Comparison of ENCODE assay signal across 8 cellular contexts in the genomic region with DNA sequence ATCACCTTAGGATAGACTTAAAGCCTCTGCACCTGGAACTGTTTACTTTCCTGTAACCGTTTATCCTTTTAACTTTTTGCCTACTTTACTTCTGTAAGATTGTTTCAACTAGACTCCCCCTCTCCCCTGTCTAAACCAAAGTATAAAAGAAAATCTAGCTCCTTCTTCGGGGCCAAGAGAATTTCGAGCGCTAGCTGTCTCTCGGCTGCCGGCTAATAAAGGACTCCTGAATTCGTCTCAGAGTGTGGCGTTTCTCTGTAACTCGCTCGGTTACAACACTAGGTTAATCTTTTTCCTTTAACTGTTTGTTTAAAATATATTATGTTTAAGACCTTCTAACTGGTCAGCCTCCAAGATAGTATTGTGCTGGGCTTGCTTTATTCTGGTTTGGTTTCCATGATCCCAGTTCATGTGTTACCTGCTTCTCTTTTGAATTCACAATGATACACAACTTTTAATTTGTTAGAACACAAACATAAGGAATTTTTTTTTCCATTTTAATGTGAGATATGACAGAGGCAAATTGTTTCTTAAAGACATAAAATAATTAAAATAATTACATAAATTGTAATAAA. TPM values are rescaled to one million over a fixed set of nuclear protein-coding genes. Genes with fewer than 3 reads are reported as not detected.
A peak's percentile ranks its signal among the peaks of the same experiment; 100 is the strongest.
DNase-seq lines count a peak whose midpoint lies in the region; ATAC-seq and TF ChIP-seq lines count a peak whose summit lies in the region.

No MANE protein-coding gene starts in this region.

- intact Hi-C loops in PC-3 (cut with micrococcal nuclease) = loop anchor here (1.0 to 10.0 kb wide), 2 partner anchors 8 to 264 kb away; partner anchors contain the start of genes NQO2 and PSMG4

- TF ChIP-seq CTCF in PC-3 (conservative IDR thresholded peaks at IDR 0.05; ENCODE audit: low read depth, low read length) = no peak
- no peak for TF ChIP-seq CTCF in endodermal cell (conservative IDR thresholded peaks at IDR 0.05)
- TF ChIP-seq CTCF in osteoblast (IDR thresholded peaks at IDR 0.05; ENCODE audit: extremely low read depth, low read depth, low read length) = no peak

- BruUV-seq in PC-3 (replicated peaks; lab: Mats Ljungman, UMichigan) = no TSS peak

- peaks cover 15% of the 10 kb centered on the region for H3K4me1 ChIP-seq in CD4-positive, CD25-positive, alpha-beta regulatory T cell (ENCODE audit: control insufficient read depth, insufficient read depth, low read length, poor library complexity, severe bottlenecking)
- H3K4me1 ChIP-seq in PC-3 (ENCODE audit: insufficient read depth, low read length) (peaks cover 22% of the 10 kb centered on the region), endodermal cell (ENCODE audit: control insufficient read depth, insufficient read depth, low read length) (peaks cover 15% of the 10 kb centered on the region), osteoblast (ENCODE audit: insufficient read depth, low read length) (peaks cover 23% of the 10 kb centered on the region)

- no peaks in the 10 kb centered on the region for H3K79me2 ChIP-seq in PC-3 (ENCODE audit: low read length)
- H3K79me2 ChIP-seq in osteoblast (ENCODE audit: insufficient read depth, low read length) = no peaks in the 10 kb centered on the region

- H3K27me3 ChIP-seq in CD4-positive, CD25-positive, alpha-beta regulatory T cell (ENCODE audit: control insufficient read depth, insufficient read depth, low read length) = no peaks in the 10 kb centered on the region
- H3K27me3 ChIP-seq in PC-3 (ENCODE audit: low read length) (no peaks in the 10 kb centered on the region), endodermal cell (ENCODE audit: control insufficient read depth, insufficient read depth, low read length, poor library complexity, severe bottlenecking) (no peaks in the 10 kb centered on the region), osteoblast (ENCODE audit: insufficient read depth, low read length) (no peaks in the 10 kb centered on the region)

- H3K4me3 Mint-ChIP-seq in CD4-positive, CD25-positive, alpha-beta regulatory T cell = peak overlapping the region; percentile 92 to 99 (median 96)
- H3K4me3 Mint-ChIP-seq in endodermal cell = peak overlapping the region; percentile 73

- no peak for ATAC-seq in CD4-positive, CD25-positive, alpha-beta regulatory T cell (ENCODE audit: low read depth in 2 of 2)
- ATAC-seq in PC-3 (no peak), HG02763 (IDR thresholded peaks at IDR 0.05; ENCODE audit: unreplicated experiment) (no peak)

- CTCF ChIA-PET in PC-3 (lab: Charles Lee) = interaction anchor here (0.7 to 5.2 kb wide), 3 partner anchors 38 to 151 kb away, joined by 3 to 71 read pairs (median 12); no protein-coding TSS in a partner anchor

- peak overlapping the region; percentile 99 to 100 (median 99) for H3K27ac Mint-ChIP-seq in CD4-positive, CD25-positive, alpha-beta regulatory T cell
- peak overlapping the region; percentile 98 for H3K27ac Mint-ChIP-seq in endodermal cell

- H3K36me3 Mint-ChIP-seq in CD4-positive, CD25-positive, alpha-beta regulatory T cell = no peaks in the 10 kb centered on the region
- peaks cover 5% of the 10 kb centered on the region for H3K36me3 Mint-ChIP-seq in endodermal cell (ENCODE audit: low read depth)

- H3K9me2 ChIP-seq in PC-3 (replicated peaks; ENCODE audit: low read length) = no peaks in the 10 kb centered on the region

- no peak for DNase-seq in CD4-positive, CD25-positive, alpha-beta regulatory T cell
- no peak for DNase-seq in PC-3
- no peak for DNase-seq in endodermal cell
- no peak for DNase-seq in osteoblast (ENCODE audit: insufficient read length, low spot score, missing footprints)
- no peak for DNase-seq in NCI-H226
- no peak for DNase-seq in NCI-H2081 treated with DMSO at 0.1 percent for 48 hours (lab: John Stamatoyannopoulos, UW)
- no peak for DNase-seq in erythroblast (lab: John Stamatoyannopoulos, UW)

- peaks cover 3 to 36% (median 21%) of the 10 kb centered on the region in 4 donors for H3K4me1 Mint-ChIP-seq in CD4-positive, CD25-positive, alpha-beta regulatory T cell
- peaks cover 34% of the 10 kb centered on the region for H3K4me1 Mint-ChIP-seq in endodermal cell

- no peaks in the 10 kb centered on the region for H3K9me3 ChIP-seq in CD4-positive, CD25-positive, alpha-beta regulatory T cell (ENCODE audit: control insufficient read depth in 2 of 2, low read length in 2 of 2)
- H3K9me3 ChIP-seq in PC-3 (ENCODE audit: low read length) (no peaks in the 10 kb centered on the region), endodermal cell (ENCODE audit: control insufficient read depth, low read length) (peaks cover 5% of the 10 kb centered on the region), osteoblast (ENCODE audit: low read depth, low read length) (no peaks in the 10 kb centered on the region)

- H4K20me1 ChIP-seq in PC-3 (ENCODE audit: low read length) (no peaks in the 10 kb centered on the region), osteoblast (ENCODE audit: insufficient read depth, low read length) (no peaks in the 10 kb centered on the region)

- WGBS in endodermal cell (ENCODE audit: insufficient coverage in 1 of 2, insufficient read length in 1 of 2), 2 experiments = 69 to 90% methylated on average over 4 to 10 of the region's 10 CpGs

- no peaks in the 10 kb centered on the region for H3K36me3 ChIP-seq in CD4-positive, CD25-positive, alpha-beta regulatory T cell (ENCODE audit: control insufficient read depth, insufficient read depth, low read length)
- no peaks in the 10 kb centered on the region for H3K36me3 ChIP-seq in PC-3 (ENCODE audit: low read depth, low read length)
- no peaks in the 10 kb centered on the region for H3K36me3 ChIP-seq in endodermal cell (ENCODE audit: control insufficient read depth, insufficient read depth, low read length)
- H3K36me3 ChIP-seq in osteoblast (ENCODE audit: insufficient read depth, low read length) = no peaks in the 10 kb centered on the region

- TF ChIP-seq POLR2A in erythroblast (IDR thresholded peaks at IDR 0.05; ENCODE audit: low read length) = no peak

- H3K4me2 ChIP-seq in PC-3 (ENCODE audit: low read length) = peak overlapping the region; percentile 93
- peak overlapping the region; percentile 98 for H3K4me2 ChIP-seq in osteoblast (ENCODE audit: insufficient read depth, low read length)

- H3K27me3 Mint-ChIP-seq in CD4-positive, CD25-positive, alpha-beta regulatory T cell = peaks cover 4% of the 10 kb centered on the region
- H3K27me3 Mint-ChIP-seq in endodermal cell (ENCODE audit: insufficient read depth) = no peaks in the 10 kb centered on the region

- H3K27ac ChIP-seq in CD4-positive, CD25-positive, alpha-beta regulatory T cell (ENCODE audit: insufficient read depth, low read length, poor library complexity, severe bottlenecking) = peak overlapping the region; percentile 95
- peak overlapping the region; percentile 97 for H3K27ac ChIP-seq in PC-3 (ENCODE audit: low read length)
- peak overlapping the region; percentile 56 for H3K27ac ChIP-seq in endodermal cell (ENCODE audit: low read depth, low read length)
- peak overlapping the region; percentile 100 for H3K27ac ChIP-seq in osteoblast (ENCODE audit: low read depth, low read length)

- peak overlapping the region; percentile 99 for H3K4me3 ChIP-seq in CD4-positive, CD25-positive, alpha-beta regulatory T cell (ENCODE audit: low read depth, low read length)
- H3K4me3 ChIP-seq in PC-3 (ENCODE audit: low read length) = peak overlapping the region; percentile 76
- peak overlapping the region; percentile 50 for H3K4me3 ChIP-seq in endodermal cell (ENCODE audit: low read length)
- peak overlapping the region; percentile 85 for H3K4me3 ChIP-seq in osteoblast (ENCODE audit: insufficient read depth, low read length)

- H3K9ac ChIP-seq in PC-3 (ENCODE audit: low read length) = peak overlapping the region; percentile 95
- peak overlapping the region; percentile 98 for H3K9ac ChIP-seq in endodermal cell (ENCODE audit: extremely low read depth, low read length, poor library complexity, severe bottlenecking)

- H2AFZ ChIP-seq in PC-3 (ENCODE audit: low read length) (peak overlapping the region; percentile 68), osteoblast (ENCODE audit: low read length) (peak overlapping the region; percentile 72)

- H3K9me3 Mint-ChIP-seq in CD4-positive, CD25-positive, alpha-beta regulatory T cell = no peaks in the 10 kb centered on the region
- peaks cover 2% of the 10 kb centered on the region for H3K9me3 Mint-ChIP-seq in endodermal cell

- POLR2A ChIA-PET in PC-3 (lab: Charles Lee; ENCODE audit: unreplicated experiment) = no interaction called here

- peaks cover 17% of the 10 kb centered on the region for H3F3A ChIP-seq in PC-3 (ENCODE audit: low read length, unreplicated experiment)

RNA-seq across cellular contexts. Expression of gene NQO2, which starts 8.7 kb away (rescaled TPM):
- 27.4 TPM for total RNA-seq in CD4-positive, CD25-positive, alpha-beta regulatory T cell
- polyA plus RNA-seq in CD4-positive, CD25-positive, alpha-beta regulatory T cell = 100 to 1,000 TPM in 1 of 4 donors, 10 to 100 TPM in 3; 57.5 to 109 (median 68.6) TPM
- 21.5 and 26.8 TPM in 2 replicates for total RNA-seq in PC-3 (2014; rRNA removed)
- total RNA-seq in endodermal cell = 100 to 1,000 TPM in 1 of 2 donors, 10 to 100 TPM in 1; 50.8 to 199 TPM
- 46.8 TPM for polyA plus RNA-seq in endodermal cell (2013, experiment 1 of 2)
- 40.7 TPM for polyA plus RNA-seq in endodermal cell (2013, experiment 2 of 2)
- total RNA-seq in osteoblast = 19.7 and 45.2 TPM in 2 replicates

RNA-seq across cellular contexts. Expression of gene SERPINB6, which starts 19.7 kb away (rescaled TPM):
- 3.9 TPM for total RNA-seq in CD4-positive, CD25-positive, alpha-beta regulatory T cell
- polyA plus RNA-seq in CD4-positive, CD25-positive, alpha-beta regulatory T cell = 10 to 100 TPM; 17.3 to 79.9 (median 40.7) TPM
- 119 and 140 TPM in 2 replicates for total RNA-seq in PC-3 (2014; rRNA removed)
- total RNA-seq in endodermal cell = 100 to 1,000 TPM; 128 to 150 TPM
- polyA plus RNA-seq in endodermal cell (2013, experiment 1 of 2) = 39.0 TPM
- polyA plus RNA-seq in endodermal cell (2013, experiment 2 of 2) = 39.4 TPM
- total RNA-seq in osteoblast = 80.7 and 83.2 TPM in 2 replicates

Comparison
In these comparisons a context has a peak if more than half of its experiments do, and no peak if none do; other contexts are left out.
1. RNA of gene SERPINB6, which starts 19.7 kb away (total RNA-seq): 128 to 150 TPM in endodermal cell, 119 to 140 TPM in PC-3 and 80.7 to 83.2 TPM in osteoblast; 3.9 TPM in CD4-positive, CD25-positive, alpha-beta regulatory T cell (single experiment); every median in the first group is over 10 times any median in the second.
2. Peak in every context shown above with its lines, with median percentiles within 50 percentile points of each other: H3K27ac ChIP-seq and H3K4me3 ChIP-seq.